8 cellular contexts compared by ENCODE assay signal in the genomic region with DNA sequence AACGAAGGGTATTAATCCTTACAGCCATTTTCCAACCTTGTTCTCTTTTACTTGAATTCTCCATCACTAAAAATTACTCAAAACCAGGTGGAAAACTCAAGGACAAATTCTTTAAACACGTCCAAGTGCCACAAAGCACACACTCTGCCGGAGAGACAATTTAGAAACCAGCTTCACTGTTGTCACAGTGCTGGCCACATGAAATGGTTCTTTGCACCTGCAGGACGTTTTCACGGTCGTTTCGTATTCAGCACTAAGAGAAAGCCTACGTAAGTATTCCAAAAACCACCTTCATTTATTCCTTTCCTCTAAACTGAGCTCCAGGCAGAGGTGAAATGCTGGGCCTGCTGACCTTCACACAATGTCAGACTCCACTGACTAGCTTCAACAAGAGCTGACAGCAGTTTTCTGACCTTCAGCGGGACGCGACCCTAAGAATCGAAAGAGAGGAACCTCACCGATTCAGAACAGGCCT.
A peak's percentile ranks its signal among the peaks of the same experiment; 100 is the strongest.
DNase-seq lines count a peak whose midpoint lies in the region; ATAC-seq and TF ChIP-seq lines count a peak whose summit lies in the region.

No MANE protein-coding gene starts in this region.

- H3K36me3 Mint-ChIP-seq in nephron (ENCODE audit: low read depth), result peaks cover 27% of the 10 kb centered on the region

- no peak for TF ChIP-seq CTCF in epithelial cell of esophagus (IDR thresholded peaks at IDR 0.05; ENCODE audit: insufficient read depth, low read depth, low read length, missing control alignments)
- no peak for TF ChIP-seq CTCF in nephron (IDR thresholded peaks at IDR 0.05; ENCODE audit: unreplicated experiment in 3 of 3)

- H3K4me3 Mint-ChIP-seq in nephron, result peak overlapping the region; percentile 98 to 100 (median 99)

- peak; percentile 27 for ATAC-seq in GM18907 (IDR thresholded peaks at IDR 0.05; ENCODE audit: unreplicated experiment)
- ATAC-seq in HG02840 (IDR thresholded peaks at IDR 0.05; ENCODE audit: low FRiP score, unreplicated experiment), result peak; percentile 44

- DNase-seq in RKO (ENCODE audit: low spot score) (peak; percentile 19), epithelial cell of esophagus (ENCODE audit: low read depth) (no peak), D341Med (ENCODE audit: low spot score) (no peak), NCI-H446 treated with DMSO at 0.1 percent for 48 hours (lab: John Stamatoyannopoulos, UW) (no peak)
- DNase-seq in activated CD8-positive, alpha-beta memory T cell treated with anti-CD3 and anti-CD28 coated beads, Interleukin-2, amount 50 U/mL, for 4 hours, result no peak

- peak overlapping the region; percentile 99 to 100 (median 100) for H3K27ac Mint-ChIP-seq in nephron

- H3K4me1 Mint-ChIP-seq in nephron, result peaks cover 18% of the 10 kb centered on the region

- H3K4me3 ChIP-seq in epithelial cell of esophagus (ENCODE audit: low read length), result peak overlapping the region; percentile 52

- H3K9me3 Mint-ChIP-seq in nephron, result no peaks in the 10 kb centered on the region

- H3K27me3 Mint-ChIP-seq in nephron (ENCODE audit: low read depth), result no peaks in the 10 kb centered on the region
